Comparison of ENCODE assay signal across 17 cellular contexts in the genomic region with DNA sequence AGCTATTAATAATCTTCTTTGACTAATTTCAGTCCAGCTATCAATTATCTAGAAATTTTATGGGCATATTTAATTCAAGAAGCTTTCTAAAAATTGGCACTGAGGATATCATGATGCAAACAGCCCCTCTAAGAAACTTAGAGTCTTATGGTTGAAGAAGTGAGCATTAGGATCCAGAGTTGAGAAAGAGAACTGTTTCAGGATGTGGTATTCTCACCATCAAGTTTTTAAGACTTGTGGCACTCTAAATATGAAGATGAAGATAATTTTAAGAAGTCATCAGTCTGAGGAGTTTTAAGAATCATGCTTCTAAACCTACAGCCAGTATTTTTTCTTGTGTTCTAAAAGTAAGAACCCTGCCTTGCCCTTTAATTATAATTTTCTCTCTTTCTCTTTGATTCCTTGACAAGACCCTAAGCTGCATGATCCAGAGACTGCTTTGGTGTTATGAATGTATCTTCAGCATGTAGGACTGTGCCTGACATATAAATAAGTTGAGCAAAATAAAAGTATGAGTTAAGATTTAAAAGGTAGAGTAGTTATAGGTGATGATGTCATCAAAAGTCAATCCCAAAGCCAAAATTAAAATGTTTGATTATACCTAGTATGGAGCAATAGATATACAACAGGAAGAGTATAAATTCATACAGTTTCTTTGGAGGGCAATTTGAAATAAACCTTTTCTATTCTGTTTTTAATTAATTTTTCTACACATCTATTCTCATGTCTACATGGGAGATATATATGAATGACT.
"Had no signal": no experiment of that assay in that cellular context is flagged by ENCODE, and none has a peak within 500 bp of the region (broad histone marks: within the 10 kb centered on the region; RNA-seq: fewer than 3 reads in every experiment).

No MANE protein-coding gene starts in this region.

- ATAC-seq: activated naive CD4-positive, alpha-beta T cell treated with anti-CD3 and anti-CD28 coated beads, Interleukin-2, amount 50 U/mL, for 72 hours; activated T-cell treated with anti-CD3 and anti-CD28 coated beads, Interleukin-2, amount 50 U/mL, for 4 hours; left cardiac atrium; mucosa of descending colon had no signal

- H3K4me1 Mint-ChIP-seq: naive B cell had no signal

- H3K27me3 Mint-ChIP-seq: naive B cell had no signal

- H3K27ac ChIP-seq: prostate gland, right atrium auricular region, thyroid gland had no signal

- H3K9me3 ChIP-seq: mucosa of descending colon, prostate gland, right atrium auricular region, thyroid gland had no signal

- H3K9me3 Mint-ChIP-seq: activated naive CD4-positive, alpha-beta T cell treated with anti-CD3 and anti-CD28 coated beads, Interleukin-2, amount 50 U/mL, for 72 hours; activated T-cell treated with anti-CD3 and anti-CD28 coated beads, Interleukin-2, amount 50 U/mL, for 4 hours had no signal

- H3K4me3 Mint-ChIP-seq: activated T-cell treated with anti-CD3 and anti-CD28 coated beads, Interleukin-2, amount 50 U/mL, for 4 hours; naive B cell had no signal

- H3K27me3 ChIP-seq: right atrium auricular region, thyroid gland had no signal

- DNase-seq: activated CD4-positive, CD25-positive, alpha-beta regulatory T cell; activated effector memory CD4-positive, alpha-beta T cell treated with anti-CD3 and anti-CD28 coated beads, Interleukin-2, amount 50 U/mL, for 16 hours; activated T-cell treated with anti-CD3 and anti-CD28 coated beads, Interleukin-2, amount 50 U/mL, for 4 hours; amniotic stem cell; dermis blood vessel endothelial cell; effector memory CD4-positive, alpha-beta T cell; left cardiac atrium; mesenchymal stem cell; mucosa of descending colon; naive B cell; stimulated activated CD4-positive, alpha-beta T cell treated with anti-CD3 and anti-CD28 coated beads, Interleukin-2, amount 100 ng/mL, for 24 hours; stimulated activated naive CD4-positive, alpha-beta T cell treated with Interleukin-2 at 50 U/mL for 16 hours; T-helper 9 cell; thyroid gland had no signal

- H3K4me1 ChIP-seq: prostate gland, right atrium auricular region, thyroid gland had no signal

- H3K27ac Mint-ChIP-seq: activated naive CD4-positive, alpha-beta T cell treated with anti-CD3 and anti-CD28 coated beads, Interleukin-2, amount 50 U/mL, for 72 hours had no signal

- H3K4me3 ChIP-seq: mucosa of descending colon, prostate gland, right atrium auricular region, thyroid gland had no signal

- H3K36me3 ChIP-seq: prostate gland had no signal
